In the genomic region with DNA sequence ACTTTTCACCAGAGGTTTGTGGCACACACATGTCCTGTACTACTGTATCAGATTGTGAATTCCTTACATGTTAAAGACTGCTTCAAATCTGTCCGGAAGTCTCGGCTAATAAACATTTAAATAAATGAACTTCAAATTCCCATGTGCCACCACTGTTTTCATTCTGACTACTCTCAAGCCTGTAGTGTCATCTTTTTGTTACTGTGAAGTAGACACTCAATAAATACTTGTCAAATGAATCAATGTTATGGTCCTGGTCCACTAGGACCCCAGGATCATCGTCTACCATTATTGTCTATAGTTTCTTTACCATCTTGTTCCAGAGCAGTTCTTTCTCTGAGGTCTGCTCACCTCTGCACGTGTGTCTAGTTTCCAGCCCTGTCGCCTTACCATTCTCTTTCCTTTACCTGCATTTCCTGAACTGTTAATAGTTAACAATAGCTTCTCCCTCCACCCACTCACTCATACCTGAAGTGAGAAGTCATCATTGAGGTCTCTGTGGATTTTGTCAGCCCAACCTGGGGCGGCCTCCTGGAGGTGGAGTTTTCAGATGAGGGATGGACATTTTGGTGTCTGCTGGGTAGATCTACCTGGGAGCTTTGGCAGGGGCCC, we compare ENCODE assay signal across 9 cellular contexts.
DNase-seq lines count a peak whose midpoint lies in the region; ATAC-seq and TF ChIP-seq lines count a peak whose summit lies in the region.
"Had no signal": no experiment of that assay in that cellular context is flagged by ENCODE, and none has a peak within 500 bp of the region (broad histone marks: within the 10 kb centered on the region; RNA-seq: fewer than 3 reads in every experiment).

No MANE protein-coding gene starts in this region.

- H3K27me3 Mint-ChIP-seq in CD4-positive, CD25-positive, alpha-beta regulatory T cell: no peaks in the 10 kb centered on the region
- H3K27me3 Mint-ChIP-seq in brain: no peaks in the 10 kb centered on the region
- H3K27me3 Mint-ChIP-seq in naive thymus-derived CD4-positive, alpha-beta T cell: no peaks in the 10 kb centered on the region

- ATAC-seq in CD4-positive, CD25-positive, alpha-beta regulatory T cell (ENCODE audit: low read depth in 2 of 2): no peak
- no peak for ATAC-seq in naive thymus-derived CD4-positive, alpha-beta T cell
- ATAC-seq in GM21737 (IDR thresholded peaks at IDR 0.05; ENCODE audit: unreplicated experiment) (no peak), GM21381 (IDR thresholded peaks at IDR 0.05; ENCODE audit: unreplicated experiment) (no peak), HG02981 (IDR thresholded peaks at IDR 0.05; ENCODE audit: unreplicated experiment) (no peak)

- peaks cover 43% of the 10 kb centered on the region for H3K36me3 Mint-ChIP-seq in CD4-positive, CD25-positive, alpha-beta regulatory T cell
- peaks cover 24% of the 10 kb centered on the region for H3K36me3 Mint-ChIP-seq in brain
- H3K36me3 Mint-ChIP-seq in naive thymus-derived CD4-positive, alpha-beta T cell: peaks cover 10 to 51% (median 32%) of the 10 kb centered on the region in 5 donors

- 80% methylated on average over 6 of the region's 6 CpGs for WGBS in HUES64

- POLR2A ChIA-PET in naive thymus-derived CD4-positive, alpha-beta T cell (lab: Charles Lee): interaction anchor here (0.5 to 9.9 kb wide), 15 partner anchors 9 to 477 kb away, joined by 3 to 97 read pairs (median 5); no protein-coding TSS in a partner anchor

- no peaks in the 10 kb centered on the region for H3K27me3 ChIP-seq in CD4-positive, CD25-positive, alpha-beta regulatory T cell (ENCODE audit: control insufficient read depth, insufficient read depth, low read length)
- no peaks in the 10 kb centered on the region for H3K27me3 ChIP-seq in HUES64 (ENCODE audit: insufficient read depth, low read length)
- no peaks in the 10 kb centered on the region for H3K27me3 ChIP-seq in naive thymus-derived CD4-positive, alpha-beta T cell (ENCODE audit: control insufficient read depth in 2 of 2, insufficient read depth in 2 of 2, low read length in 2 of 2)

- no peak overlapping the region for H3K9ac ChIP-seq in HUES64 (ENCODE audit: low read depth, low read length)

- intact Hi-C loops in naive thymus-derived CD4-positive, alpha-beta T cell (cut with micrococcal nuclease): loop anchor here in 1 of 2 donors (1.0 to 2.0 kb wide), 3 partner anchors 8 to 21 kb away; no protein-coding TSS in a partner anchor

- DNase-seq in CD4-positive, CD25-positive, alpha-beta regulatory T cell: peak in 1 of 3 donors; percentile 46
- no peak for DNase-seq in naive thymus-derived CD4-positive, alpha-beta T cell
- DNase-seq in NK-92 treated with Interleukin-12 subunit alpha and Interleukin-12 subunit beta, amount 100 ng/mL, for 24 hours (lab: John Stamatoyannopoulos, UW): no peak
- DNase-seq: T1000 had no signal

- no peak for TF ChIP-seq CTCF in brain (conservative IDR thresholded peaks at IDR 0.05)

- H3K27ac Mint-ChIP-seq in CD4-positive, CD25-positive, alpha-beta regulatory T cell: peak overlapping the region; percentile 89 to 96 (median 92)
- H3K27ac Mint-ChIP-seq in brain: peak overlapping the region; percentile 87 to 97 (median 94)
- H3K27ac Mint-ChIP-seq in naive thymus-derived CD4-positive, alpha-beta T cell: peak overlapping the region; percentile 57 to 99 (median 94)

- no peaks in the 10 kb centered on the region for H3K9me3 ChIP-seq in CD4-positive, CD25-positive, alpha-beta regulatory T cell (ENCODE audit: control insufficient read depth in 2 of 2, low read length in 2 of 2)
- no peaks in the 10 kb centered on the region for H3K9me3 ChIP-seq in HUES64 (ENCODE audit: insufficient read depth, low read depth, low read length)
- H3K9me3 ChIP-seq in naive thymus-derived CD4-positive, alpha-beta T cell (ENCODE audit: control insufficient read depth in 2 of 3, low read length in 3 of 3): no peaks in the 10 kb centered on the region

- peaks cover 100% of the 10 kb centered on the region for H3K4me1 ChIP-seq in CD4-positive, CD25-positive, alpha-beta regulatory T cell (ENCODE audit: control insufficient read depth, insufficient read depth, low read length, poor library complexity, severe bottlenecking)
- H3K4me1 ChIP-seq in HUES64 (ENCODE audit: insufficient read depth, low read length): peaks cover 62% of the 10 kb centered on the region
- H3K4me1 ChIP-seq in naive thymus-derived CD4-positive, alpha-beta T cell (ENCODE audit: control insufficient read depth in 2 of 2, insufficient read depth in 2 of 2, low read length in 2 of 2): peaks cover 87 to 99% of the 10 kb centered on the region in 2 donors

- H3K4me3 Mint-ChIP-seq in CD4-positive, CD25-positive, alpha-beta regulatory T cell: peak overlapping the region; percentile 70 to 84 (median 77)
- H3K4me3 Mint-ChIP-seq in brain: peak overlapping the region; percentile 6 to 75 (median 8)
- H3K4me3 Mint-ChIP-seq in naive thymus-derived CD4-positive, alpha-beta T cell: peak overlapping the region; percentile 19 to 90 (median 70)

- CTCF ChIA-PET in naive thymus-derived CD4-positive, alpha-beta T cell (lab: Charles Lee): interaction anchor here (0.9 to 2.8 kb wide), 7 partner anchors 16 to 62 kb away, joined by 3 to 12 read pairs (median 4); no protein-coding TSS in a partner anchor

- peaks cover 0 to 5% (median 0%) of the 10 kb centered on the region in 7 donors for H3K9me3 Mint-ChIP-seq in CD4-positive, CD25-positive, alpha-beta regulatory T cell
- peaks cover 0 to 2% (median 0%) of the 10 kb centered on the region in 5 experiments for H3K9me3 Mint-ChIP-seq in brain
- H3K9me3 Mint-ChIP-seq in naive thymus-derived CD4-positive, alpha-beta T cell: peaks cover 0 to 10% (median 0%) of the 10 kb centered on the region in 11 donors

- H3K27ac ChIP-seq in CD4-positive, CD25-positive, alpha-beta regulatory T cell (ENCODE audit: insufficient read depth, low read length, poor library complexity, severe bottlenecking): peak overlapping the region; percentile 71
- peak overlapping the region; percentile 99 for H3K27ac ChIP-seq in HUES64 (ENCODE audit: low read depth, low read length)
- H3K27ac ChIP-seq in naive thymus-derived CD4-positive, alpha-beta T cell (ENCODE audit: low read depth, low read length): peak overlapping the region; percentile 71

- H3K4me3 ChIP-seq in CD4-positive, CD25-positive, alpha-beta regulatory T cell (ENCODE audit: low read depth, low read length): peak overlapping the region; percentile 74
- H3K4me3 ChIP-seq in HUES64 (ENCODE audit: low read length): no peak overlapping the region
- peak overlapping the region; percentile 19 for H3K4me3 ChIP-seq in naive thymus-derived CD4-positive, alpha-beta T cell (ENCODE audit: low read length)

- peaks cover 29 to 99% (median 73%) of the 10 kb centered on the region in 4 donors for H3K4me1 Mint-ChIP-seq in CD4-positive, CD25-positive, alpha-beta regulatory T cell
- H3K4me1 Mint-ChIP-seq in brain: peaks cover 98% of the 10 kb centered on the region
- H3K4me1 Mint-ChIP-seq in naive thymus-derived CD4-positive, alpha-beta T cell: peaks cover 88 to 100% (median 97%) of the 10 kb centered on the region in 7 donors

- H3K36me3 ChIP-seq in CD4-positive, CD25-positive, alpha-beta regulatory T cell (ENCODE audit: control insufficient read depth, insufficient read depth, low read length): peaks cover 51% of the 10 kb centered on the region
- peaks cover 14% of the 10 kb centered on the region; the same call in 1 of the 2 replicates for H3K36me3 ChIP-seq in HUES64 (ENCODE audit: insufficient read depth, low read length)
- H3K36me3 ChIP-seq in naive thymus-derived CD4-positive, alpha-beta T cell (ENCODE audit: control insufficient read depth in 2 of 3, insufficient read depth in 3 of 3, low read length in 3 of 3): peaks cover 0 to 49% (median 14%) of the 10 kb centered on the region in 3 experiments

Comparison
In these comparisons a context has a peak if more than half of its experiments do, and no peak if none do; other contexts are left out.
1. H3K4me3 Mint-ChIP-seq: peak in every context shown above with its lines; median percentile 77 in CD4-positive, CD25-positive, alpha-beta regulatory T cell; 70 in naive thymus-derived CD4-positive, alpha-beta T cell; 8 in brain.